ENCODE assay signal across 8 cellular contexts in genomic region chr15:75738647-75739325, GRCh38. TPM values are rescaled to one million over a fixed set of nuclear protein-coding genes. Genes with fewer than 3 reads are reported as not detected.
DNase-seq lines count a peak whose midpoint lies in the region; ATAC-seq and TF ChIP-seq lines count a peak whose summit lies in the region.

No MANE protein-coding gene starts in this region.

- H3K27me3 ChIP-seq in CD8-positive, alpha-beta T cell (ENCODE audit: insufficient read depth, low read length), result no peaks in the 10 kb centered on the region

- peak overlapping the region; percentile 84 for H3K4me3 Mint-ChIP-seq in CD8-positive, alpha-beta T cell
- H3K4me3 Mint-ChIP-seq in effector memory CD8-positive, alpha-beta T cell, result peak overlapping the region; percentile 78 to 79

- POLR2A ChIA-PET in CD8-positive, alpha-beta T cell (lab: Charles Lee), result interaction anchor here (1.0 to 1.9 kb wide), 4 partner anchors 10 to 105 kb away, joined by 4 to 10 read pairs (median 6); partner anchors contain the start of gene UBE2Q2

- H3K4me1 Mint-ChIP-seq in CD8-positive, alpha-beta T cell (ENCODE audit: low read depth), result peaks cover 14% of the 10 kb centered on the region
- peaks cover 5 to 12% of the 10 kb centered on the region in 2 donors for H3K4me1 Mint-ChIP-seq in effector memory CD8-positive, alpha-beta T cell (ENCODE audit: low read depth in 2 of 2)

- no peaks in the 10 kb centered on the region for H3K36me3 ChIP-seq in CD8-positive, alpha-beta T cell (ENCODE audit: insufficient read depth, low read length)

- CTCF ChIA-PET in CD8-positive, alpha-beta T cell (lab: Charles Lee), result interaction anchor here (0.6 to 2.7 kb wide), 4 partner anchors 9 to 387 kb away, joined by 3 to 12 read pairs (median 7); no protein-coding TSS in a partner anchor

- ATAC-seq in CD8-positive, alpha-beta T cell, result peak; percentile 91
- peak; percentile 92 for ATAC-seq in GM21360 (IDR thresholded peaks at IDR 0.05; ENCODE audit: unreplicated experiment)
- ATAC-seq in effector memory CD8-positive, alpha-beta T cell (replicated peaks), result peak; percentile 95

- peak overlapping the region; percentile 51 for H3K27ac ChIP-seq in CD8-positive, alpha-beta T cell (ENCODE audit: low read depth, low read length)

- H3K27ac Mint-ChIP-seq in CD8-positive, alpha-beta T cell, result peak overlapping the region; percentile 70
- peak overlapping the region in 1 of 2 donors; percentile 12 for H3K27ac Mint-ChIP-seq in effector memory CD8-positive, alpha-beta T cell

- H3K4me1 ChIP-seq in CD8-positive, alpha-beta T cell (ENCODE audit: insufficient read depth, low read length), result peaks cover 14% of the 10 kb centered on the region

- no peaks in the 10 kb centered on the region for H3K9me3 Mint-ChIP-seq in CD8-positive, alpha-beta T cell
- no peaks in the 10 kb centered on the region for H3K9me3 Mint-ChIP-seq in effector memory CD8-positive, alpha-beta T cell

- no peak for TF ChIP-seq CTCF in CD8-positive, alpha-beta T cell (IDR thresholded peaks at IDR 0.05)

- H3K9me3 ChIP-seq in CD8-positive, alpha-beta T cell (ENCODE audit: low read length), result no peaks in the 10 kb centered on the region

- intact Hi-C loops in CD8-positive, alpha-beta T cell (cut with DNase I, micrococcal nuclease), result loop anchor here (1.0 to 5.0 kb wide), 7 partner anchors 20 to 716 kb away; partner anchors contain the start of genes UBE2Q2 (in 2 of the 2), FBXO22 (in 1 of the 2), IMP3 (in 1 of the 2) and PPCDC (in 1 of the 2)

- peak; percentile 70 to 92 (median 88) for DNase-seq in CD8-positive, alpha-beta T cell
- DNase-seq in HS-5 (ENCODE audit: low read depth) (peak; percentile 71), NOMO-1 (lab: John Stamatoyannopoulos, UW; ENCODE audit: unreplicated experiment in 2 of 2) (peak; percentile 89 to 96), mesenteric fat pad (ENCODE audit: low spot score) (peak; percentile 96)
- DNase-seq in activated CD8-positive, alpha-beta memory T cell treated with anti-CD3 and anti-CD28 coated beads for 48 hours (ENCODE audit: low read depth in 2 of 3, low spot score in 2 of 3), result peak; percentile 70 to 87 (median 74)
- peak; percentile 82 to 84 (median 83) for DNase-seq in effector memory CD8-positive, alpha-beta T cell
- peak; percentile 58 for DNase-seq in stimulated activated CD8-positive, alpha-beta memory T cell treated with anti-CD3 and anti-CD28 coated beads, Interleukin-12 subunit alpha, Interleukin-12 subunit beta, amount 100 ng/mL, for 24 hours (ENCODE audit: extremely low read depth)

- H3K27me3 Mint-ChIP-seq in CD8-positive, alpha-beta T cell (ENCODE audit: low read depth), result peaks cover 3% of the 10 kb centered on the region
- peaks cover 53 to 79% of the 10 kb centered on the region in 2 donors for H3K27me3 Mint-ChIP-seq in effector memory CD8-positive, alpha-beta T cell

- no peaks in the 10 kb centered on the region for H3K36me3 Mint-ChIP-seq in CD8-positive, alpha-beta T cell
- H3K36me3 Mint-ChIP-seq in effector memory CD8-positive, alpha-beta T cell (ENCODE audit: insufficient read depth), result no peaks in the 10 kb centered on the region

- H3K4me3 ChIP-seq in CD8-positive, alpha-beta T cell (ENCODE audit: low read depth, low read length), result peak overlapping the region; percentile 79

RNA-seq across cellular contexts. Expression of gene CSPG4, which starts 26.1 kb away (rescaled TPM):
- not detected for total RNA-seq in CD8-positive, alpha-beta T cell
- total RNA-seq in mesenteric fat pad, result 105 TPM

Comparison
In these comparisons a context has a peak if more than half of its experiments do, and no peak if none do; other contexts are left out.
1. Peak in every context shown above with its lines: DNase-seq, ATAC-seq, H3K4me3 ChIP-seq and H3K27ac ChIP-seq.
2. RNA of gene CSPG4, which starts 26.1 kb away (total RNA-seq): 105 TPM in mesenteric fat pad (single experiment); not detected in CD8-positive, alpha-beta T cell; every median in the first group is over 100 times any median in the second.